Comparison of ENCODE assay signal across 8 cellular contexts in genomic region chr13:29745704-29746103, GRCh38.
"Had no signal": no experiment of that assay in that cellular context is flagged by ENCODE, and none has a peak within 500 bp of the region (broad histone marks: within the 10 kb centered on the region; RNA-seq: fewer than 3 reads in every experiment).

No MANE protein-coding gene starts in this region.

- FAIRE-seq: HepG2 had no signal

- H3K27ac ChIP-seq: HL-60 had no signal

- H3K36me3 ChIP-seq: HAP-1 had no signal

- H3K4me3 ChIP-seq: HAP-1 had no signal

- ATAC-seq: HCT116, HepG2 had no signal

- H3K9me3 ChIP-seq: HAP-1 had no signal

- H3K36me3 Mint-ChIP-seq: IgD-negative memory B cell had no signal

- H3K4me1 ChIP-seq: HAP-1 had no signal

- H3K27ac Mint-ChIP-seq: HFFc6 had no signal

- H3K4me3 Mint-ChIP-seq: HFFc6 had no signal

- DNase-seq: GOT3, H7, HFFc6 had no signal

- H3K9me3 Mint-ChIP-seq: HFFc6, IgD-negative memory B cell had no signal
